Comparison of ENCODE assay signal across 1 cellular context in the genomic region with DNA sequence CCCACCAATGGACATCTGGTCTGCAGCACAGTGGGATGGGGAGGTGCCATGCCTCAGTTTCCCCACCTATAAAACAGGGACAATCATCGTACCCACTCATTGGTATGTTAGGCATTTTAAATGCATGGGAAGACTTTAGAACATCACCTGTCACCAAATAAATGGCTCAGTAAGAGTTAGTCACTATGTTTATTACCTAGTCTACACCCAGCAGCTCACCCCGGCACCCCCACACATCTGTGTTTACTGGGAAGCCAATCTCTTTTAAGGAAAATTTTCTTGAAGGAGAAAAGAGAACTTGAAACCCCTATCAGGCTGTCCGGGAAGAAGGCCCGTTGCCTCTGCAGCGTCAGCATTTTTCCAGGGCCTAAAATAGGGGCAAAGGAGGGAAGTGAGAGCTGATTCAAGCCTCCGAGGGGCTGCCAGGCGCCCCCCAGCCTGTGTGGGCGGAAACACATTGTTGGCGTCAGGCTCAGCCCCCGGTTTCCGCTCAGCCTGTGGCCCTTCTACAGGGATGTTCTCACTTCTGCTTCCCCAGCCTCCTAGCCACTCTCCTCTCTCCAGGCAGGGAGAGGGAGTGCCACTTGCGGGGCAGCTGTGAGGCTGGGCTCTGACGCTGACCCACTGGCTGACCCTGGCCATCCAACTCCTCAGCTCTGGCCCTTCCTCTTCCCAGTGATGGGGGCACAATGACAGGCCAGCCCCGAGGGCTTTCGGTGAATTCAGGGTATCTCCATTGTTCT.
TF ChIP-seq lines count a peak whose summit lies in the region.

No MANE protein-coding gene starts in this region.

TF ChIP-seq in WTC11, 78 proteins besides CTCF, POLR2A, EP300 and RAD21 (continued from another document):
- TF ChIP-seq, protein P1, sequence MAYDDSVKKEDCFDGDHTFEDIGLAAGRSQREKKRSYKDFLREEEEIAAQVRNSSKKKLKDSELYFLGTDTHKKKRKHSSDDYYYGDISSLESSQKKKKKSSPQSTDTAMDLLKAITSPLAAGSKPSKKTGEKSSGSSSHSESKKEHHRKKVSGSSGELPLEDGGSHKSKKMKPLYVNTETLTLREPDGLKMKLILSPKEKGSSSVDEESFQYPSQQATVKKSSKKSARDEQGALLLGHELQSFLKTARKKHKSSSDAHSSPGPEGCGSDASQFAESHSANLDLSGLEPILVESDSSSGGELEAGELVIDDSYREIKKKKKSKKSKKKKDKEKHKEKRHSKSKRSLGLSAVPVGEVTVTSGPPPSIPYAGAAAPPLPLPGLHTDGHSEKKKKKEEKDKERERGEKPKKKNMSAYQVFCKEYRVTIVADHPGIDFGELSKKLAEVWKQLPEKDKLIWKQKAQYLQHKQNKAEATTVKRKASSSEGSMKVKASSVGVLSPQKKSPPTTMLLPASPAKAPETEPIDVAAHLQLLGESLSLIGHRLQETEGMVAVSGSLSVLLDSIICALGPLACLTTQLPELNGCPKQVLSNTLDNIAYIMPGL (CRISPR knock-in tag; IDR thresholded peaks at IDR 0.05), result no peak
- TF ChIP-seq GTF2I (CRISPR knock-in tag; conservative IDR thresholded peaks at IDR 0.05), result no peak
- TF ChIP-seq KAT7 (CRISPR knock-in tag; IDR thresholded peaks at IDR 0.05; ENCODE audit: borderline replicate concordance), result no peak
- TF ChIP-seq ATF1 (CRISPR knock-in tag; IDR thresholded peaks at IDR 0.05), result no peak
- no peak for TF ChIP-seq JUN (CRISPR knock-in tag; IDR thresholded peaks at IDR 0.05)
